Comparison of ENCODE assay signal across 9 cellular contexts in genomic region chr11:64846998-64847666, GRCh38. TPM values are rescaled to one million over a fixed set of nuclear protein-coding genes. Genes with fewer than 3 reads are reported as not detected.
A peak's percentile ranks its signal among the peaks of the same experiment; 100 is the strongest.
DNase-seq lines count a peak whose midpoint lies in the region; ATAC-seq and TF ChIP-seq lines count a peak whose summit lies in the region.
"Had no signal": no experiment of that assay in that cellular context is flagged by ENCODE, and none has a peak within 500 bp of the region (broad histone marks: within the 10 kb centered on the region; RNA-seq: fewer than 3 reads in every experiment).

No MANE protein-coding gene starts in this region.

- peaks cover 57% of the 10 kb centered on the region for H3K4me1 Mint-ChIP-seq in activated naive CD8-positive, alpha-beta T cell (ENCODE audit: low read depth)

- H3K36me3 Mint-ChIP-seq in activated naive CD8-positive, alpha-beta T cell: no peaks in the 10 kb centered on the region

- peaks cover 44% of the 10 kb centered on the region for H3K4me1 ChIP-seq in upper lobe of right lung

- peak; percentile 93 for DNase-seq in NCI-H146 (lab: John Stamatoyannopoulos, UW)
- DNase-seq in SW 1271 (lab: John Stamatoyannopoulos, UW): peak; percentile 82 to 89
- peak; percentile 94 for DNase-seq in Right ventricle myocardium superior
- DNase-seq in posterior cingulate gyrus: peak; percentile 79 to 99 (median 93)
- peak; percentile 97 for DNase-seq in upper lobe of right lung

- ATAC-seq in Right ventricle myocardium superior (ENCODE audit: poor library complexity) (peak; percentile 92), upper lobe of right lung (peak; percentile 83), GM18519 (IDR thresholded peaks at IDR 0.05; ENCODE audit: low FRiP score, unreplicated experiment) (no peak)

- no peak overlapping the region for H3K4me3 Mint-ChIP-seq in activated naive CD8-positive, alpha-beta T cell
- H3K4me3 Mint-ChIP-seq: stimulated activated naive CD8-positive, alpha-beta T cell treated with anti-CD3 and anti-CD28 coated beads, Interleukin-15, Interleukin-2, amounts not matched to agents 100 ng/mL and 50 ng/mL, for 24 hours had no signal

- no peaks in the 10 kb centered on the region for H3K9me3 ChIP-seq in upper lobe of right lung

- H3K27me3 Mint-ChIP-seq in activated naive CD8-positive, alpha-beta T cell: no peaks in the 10 kb centered on the region
- H3K27me3 Mint-ChIP-seq: stimulated activated naive CD8-positive, alpha-beta T cell treated with anti-CD3 and anti-CD28 coated beads, Interleukin-15, Interleukin-2, amounts not matched to agents 100 ng/mL and 50 ng/mL, for 24 hours had no signal

- no peak overlapping the region for H3K27ac ChIP-seq in upper lobe of right lung

- H3K9me3 Mint-ChIP-seq in activated naive CD8-positive, alpha-beta T cell (ENCODE audit: low read depth): no peaks in the 10 kb centered on the region
- H3K9me3 Mint-ChIP-seq: stimulated activated naive CD8-positive, alpha-beta T cell treated with anti-CD3 and anti-CD28 coated beads, Interleukin-15, Interleukin-2, amounts not matched to agents 100 ng/mL and 50 ng/mL, for 24 hours had no signal

- intact Hi-C loops in Right ventricle myocardium superior (cut with DNase I): loop anchor here (1.0 to 10.0 kb wide), 3 partner anchors 47 to 268 kb away; partner anchors contain the start of genes ARL2, TM7SF2 and ZNHIT2
- intact Hi-C loops in posterior cingulate gyrus (cut with DNase I): loop anchor here (1.0 to 5.0 kb wide), 2 partner anchors 47 to 165 kb away; partner anchors contain the start of gene ARL2
- intact Hi-C loops in upper lobe of right lung (cut with DNase I): loop anchor here (5.0 kb wide), 1 partner anchor 45 kb away; no protein-coding TSS in a partner anchor

- H3K36me3 ChIP-seq in upper lobe of right lung: no peaks in the 10 kb centered on the region

- H3K4me3 ChIP-seq in GM12875 (ENCODE audit: low read depth, low read length) (no peak overlapping the region), upper lobe of right lung (no peak overlapping the region)

- TF ChIP-seq CTCF in GM12875 (IDR thresholded peaks at IDR 0.05; ENCODE audit: borderline replicate concordance, insufficient read depth, low read depth, low read length) (peak; percentile 94), upper lobe of right lung (IDR thresholded peaks at IDR 0.05) (peak; percentile 99)

- H3K27me3 ChIP-seq in upper lobe of right lung: no peaks in the 10 kb centered on the region

- H3K27ac Mint-ChIP-seq in activated naive CD8-positive, alpha-beta T cell: peak overlapping the region; percentile 17
- H3K27ac Mint-ChIP-seq: stimulated activated naive CD8-positive, alpha-beta T cell treated with anti-CD3 and anti-CD28 coated beads, Interleukin-15, Interleukin-2, amounts not matched to agents 100 ng/mL and 50 ng/mL, for 24 hours had no signal

RNA-seq across cellular contexts. Expression of gene CDC42BPG, which starts 2.7 kb away (rescaled TPM):
- 0.35 TPM for total RNA-seq in Right ventricle myocardium superior
- 20.9 TPM for total RNA-seq in upper lobe of right lung

RNA-seq across cellular contexts. Expression of gene EHD1, which starts 31.3 kb away (rescaled TPM):
- total RNA-seq in Right ventricle myocardium superior: 47.4 TPM
- total RNA-seq in upper lobe of right lung: 94.6 TPM

RNA-seq across cellular contexts. Expression of gene MEN1, which starts 36.8 kb away (rescaled TPM):
- 8.6 TPM for total RNA-seq in Right ventricle myocardium superior
- total RNA-seq in upper lobe of right lung: 22.5 TPM

RNA-seq across cellular contexts. Expression of gene MAP4K2, which starts 44.1 kb away (rescaled TPM):
- total RNA-seq in Right ventricle myocardium superior (7.7 TPM), upper lobe of right lung (28.9 TPM)

Comparison
In these comparisons a context has a peak if more than half of its experiments do, and no peak if none do; other contexts are left out.
1. RNA of gene CDC42BPG, which starts 2.7 kb away (total RNA-seq): 20.9 TPM in upper lobe of right lung (single experiment); 0.35 TPM in Right ventricle myocardium superior (single experiment); every median in the first group is over 10 times any median in the second.
2. Peak in every context shown above with its lines, with median percentiles within 50 percentile points of each other: DNase-seq.